Comparison of ENCODE assay signal across 8 cellular contexts in the genomic region with DNA sequence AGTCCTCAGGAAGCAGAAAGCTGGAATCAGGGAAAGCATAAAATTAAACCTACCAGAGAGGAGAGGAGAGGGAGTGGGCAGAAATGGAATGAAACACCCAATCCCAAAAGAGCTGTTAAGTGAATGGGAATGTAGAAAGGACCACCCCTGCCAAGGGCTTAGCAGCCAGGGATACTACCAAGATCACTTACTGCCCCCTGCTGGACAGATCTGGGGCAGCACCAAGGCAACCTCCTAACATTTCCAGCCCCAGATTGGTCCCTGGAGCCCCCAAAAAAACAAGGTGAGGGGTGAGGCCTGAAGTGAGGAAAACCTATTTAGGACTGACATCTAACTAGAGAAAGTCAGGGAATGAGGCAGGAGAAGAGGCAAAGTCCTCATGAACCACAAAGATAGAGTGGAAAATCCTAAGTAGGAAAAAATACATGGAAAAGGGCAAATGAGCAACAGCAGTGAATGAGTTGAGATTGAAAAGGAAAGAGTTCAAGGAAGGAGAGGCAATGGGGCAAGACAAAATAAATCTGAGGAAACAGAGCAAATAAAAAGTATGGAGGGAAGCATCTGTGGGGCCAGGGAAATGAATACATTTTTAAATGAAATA. TPM values are rescaled to one million over a fixed set of nuclear protein-coding genes. Genes with fewer than 3 reads are reported as not detected.
DNase-seq lines count a peak whose midpoint lies in the region; ATAC-seq and TF ChIP-seq lines count a peak whose summit lies in the region.

No MANE protein-coding gene starts in this region.

- H3K4me1 ChIP-seq in IMR-90 (ENCODE audit: control insufficient read depth, insufficient read depth, low read length) = no peaks in the 10 kb centered on the region
- no peaks in the 10 kb centered on the region for H3K4me1 ChIP-seq in SJSA1 (replicated peaks)
- H3K4me1 ChIP-seq in parathyroid adenoma = no peaks in the 10 kb centered on the region

- POLR2A ChIA-PET in IMR-90 (lab: Charles Lee; ENCODE audit: unreplicated experiment) = no interaction called here

- dilution Hi-C loops in IMR-90 (cut with HindIII; ENCODE audit: low sequenced_read_pairs, unreplicated experiment) = no loop called here

- H3K27ac ChIP-seq in IMR-90 (ENCODE audit: insufficient read depth, low read length) (no peak overlapping the region), SJSA1 (no peak overlapping the region), parathyroid adenoma (no peak overlapping the region)

- no peak overlapping the region for H3K4me3 Mint-ChIP-seq in type B pancreatic cell

- no peak overlapping the region for H3K23ac ChIP-seq in IMR-90 (ENCODE audit: low read depth, low read length)

- in situ Hi-C loops in IMR-90 (cut with MboI; ENCODE audit: low sequenced_read_pairs) = loop anchor here (5.0 kb wide), 1 partner anchor 84 kb away; a partner anchor contains a TSS

- CTCF ChIA-PET in IMR-90 (lab: Yijun Ruan, JAX) = interaction anchor here (0.5 to 1.9 kb wide), 8 partner anchors 11 to 83 kb away, joined by 3 to 9 read pairs (median 3); a partner anchor contains a TSS

- no peak for TF ChIP-seq POLR2A in IMR-90 (IDR thresholded peaks at IDR 0.05; ENCODE audit: low read depth, low read length)

- peak; percentile 34 for DNase-seq in DMS153 treated with DMSO at 0.1 percent for 48 hours (lab: John Stamatoyannopoulos, UW; ENCODE audit: unreplicated experiment)
- DNase-seq in IMR-90 = peak; percentile 79
- DNase-seq in SJSA1 (ENCODE audit: low read depth in 1 of 2, low spot score in 2 of 2) = peak; percentile 45 to 79
- peak; percentile 85 for DNase-seq in activated gamma-delta T cell treated with anti-CD3 and anti-CD28 coated beads, Interleukin-2, amount 50 U/mL, for 16 hours (ENCODE audit: low read depth)
- DNase-seq in germinal center (ENCODE audit: low spot score) = peak; percentile 87
- DNase-seq in type B pancreatic cell (ENCODE audit: extremely low spot score, unreplicated experiment) = peak; percentile 86

- no peak overlapping the region for H4K91ac ChIP-seq in IMR-90 (ENCODE audit: insufficient read depth, low read depth, low read length)

- H4K5ac ChIP-seq in IMR-90 (ENCODE audit: low read depth, low read length) = no peak overlapping the region

- no peak overlapping the region for H2BK20ac ChIP-seq in IMR-90 (ENCODE audit: low read depth, low read length)

- H3K18ac ChIP-seq in IMR-90 (ENCODE audit: low read depth, low read length) = no peak overlapping the region

- H3K27ac Mint-ChIP-seq in type B pancreatic cell = no peak overlapping the region

- no peak overlapping the region for H2BK120ac ChIP-seq in IMR-90 (ENCODE audit: low read depth, low read length)

- H3K79me2 ChIP-seq in parathyroid adenoma = no peaks in the 10 kb centered on the region

- TF ChIP-seq RAD21 in IMR-90 (IDR thresholded peaks at IDR 0.05; ENCODE audit: low read length) = peak; percentile 84

- no peak overlapping the region for H2BK15ac ChIP-seq in IMR-90 (ENCODE audit: low read depth, low read length)

- no peak overlapping the region for H4K8ac ChIP-seq in IMR-90 (ENCODE audit: low read depth in 2 of 2, low read length in 2 of 2)

- H3K14ac ChIP-seq in IMR-90 (replicated peaks; ENCODE audit: low read depth, low read length) = no peak overlapping the region

- H3K9me3 Mint-ChIP-seq in type B pancreatic cell = no peaks in the 10 kb centered on the region

- no peak overlapping the region for H3K56ac ChIP-seq in IMR-90 (ENCODE audit: extremely low read depth, insufficient read depth, low read length)

- H3K9ac ChIP-seq in IMR-90 (ENCODE audit: low read depth, low read length) (no peak overlapping the region), parathyroid adenoma (no peak overlapping the region)

- H3K79me1 ChIP-seq in IMR-90 (ENCODE audit: low read depth in 1 of 2, low read length in 2 of 2) = peaks cover 28 to 73% of the 10 kb centered on the region in 2 experiments; a peak in 3 of 4 replicates

- peak; percentile 90 for TF ChIP-seq CTCF in IMR-90 (conservative IDR thresholded peaks at IDR 0.05; ENCODE audit: low read depth, low read length)
- peak; percentile 87 for TF ChIP-seq CTCF in parathyroid adenoma (IDR thresholded peaks at IDR 0.05)
- TF ChIP-seq CTCF in type B pancreatic cell (conservative IDR thresholded peaks at IDR 0.05) = peak; percentile 98

- intact Hi-C loops in IMR-90 (cut with micrococcal nuclease) = loop anchor here (1.0 to 2.0 kb wide), 2 partner anchors 46 to 83 kb away; no protein-coding TSS in a partner anchor

- ATAC-seq in IMR-90 (ENCODE audit: low read depth) = peak; percentile 95
- no peak for ATAC-seq in HG02884 (IDR thresholded peaks at IDR 0.05; ENCODE audit: unreplicated experiment)

- peaks cover 64% of the 10 kb centered on the region for H3K36me3 ChIP-seq in IMR-90 (ENCODE audit: control insufficient read depth, insufficient read depth, low read length)
- H3K36me3 ChIP-seq in SJSA1 = peaks cover 87% of the 10 kb centered on the region
- no peaks in the 10 kb centered on the region for H3K36me3 ChIP-seq in parathyroid adenoma (ENCODE audit: control insufficient read depth, insufficient read depth, low read length)

- H3K9me1 ChIP-seq in IMR-90 (ENCODE audit: insufficient read depth, low read length) = peaks cover 11% of the 10 kb centered on the region; the same call in 1 of the 2 replicates

- no peaks in the 10 kb centered on the region for H3K9me3 ChIP-seq in IMR-90 (ENCODE audit: control insufficient read depth, insufficient read depth, low read length)
- no peaks in the 10 kb centered on the region for H3K9me3 ChIP-seq in SJSA1 (replicated peaks)
- H3K9me3 ChIP-seq in parathyroid adenoma (ENCODE audit: control insufficient read depth, low read length) = no peaks in the 10 kb centered on the region

- TSS peak; percentile 37 for BruUV-seq in IMR-90 (replicated peaks; lab: Mats Ljungman, UMichigan)

- H3K4me1 Mint-ChIP-seq in type B pancreatic cell (ENCODE audit: unreplicated experiment) = peaks cover 4% of the 10 kb centered on the region

- peaks cover 54% of the 10 kb centered on the region for H4K20me1 ChIP-seq in IMR-90 (ENCODE audit: insufficient read depth, low read length)

- no peak overlapping the region for H2BK5ac ChIP-seq in IMR-90 (ENCODE audit: low read depth, low read length, poor library complexity, severe bottlenecking)

- no peak overlapping the region for H3K4me2 ChIP-seq in IMR-90 (ENCODE audit: low read depth, low read length)
- H3K4me2 ChIP-seq in parathyroid adenoma (ENCODE audit: low read length) = no peak overlapping the region

- H3K27me3 Mint-ChIP-seq in type B pancreatic cell = no peaks in the 10 kb centered on the region

- H2AFZ ChIP-seq in IMR-90 (replicated peaks; ENCODE audit: low read length, poor library complexity) (no peak overlapping the region), parathyroid adenoma (no peak overlapping the region)

- H3K4ac ChIP-seq in IMR-90 (ENCODE audit: low read depth, low read length) = no peak overlapping the region

- no peak overlapping the region for H2AK9ac ChIP-seq in IMR-90 (replicated peaks; ENCODE audit: low read depth, low read length, poor library complexity)

- H3K4me3 ChIP-seq in IMR-90 (ENCODE audit: insufficient read depth, low read depth, low read length) (no peak overlapping the region), SJSA1 (no peak overlapping the region), parathyroid adenoma (ENCODE audit: low read depth, low read length) (no peak overlapping the region)

- H2AK5ac ChIP-seq in IMR-90 (ENCODE audit: low read depth, low read length) = no peak overlapping the region

- H3K27me3 ChIP-seq in IMR-90 (ENCODE audit: control insufficient read depth, insufficient read depth, low read length) (no peaks in the 10 kb centered on the region), SJSA1 (replicated peaks) (no peaks in the 10 kb centered on the region), parathyroid adenoma (ENCODE audit: control insufficient read depth, insufficient read depth, low read length) (no peaks in the 10 kb centered on the region)

- peaks cover 23% of the 10 kb centered on the region for H3K36me3 Mint-ChIP-seq in type B pancreatic cell

TF ChIP-seq in IMR-90, 13 proteins besides CTCF, POLR2A, EP300 and RAD21 (continues in another document):
- TF ChIP-seq CEBPB (IDR thresholded peaks at IDR 0.05; ENCODE audit: low read depth, low read length) (no peak), SMC3 (IDR thresholded peaks at IDR 0.05; ENCODE audit: low read depth, low read length) (peak; percentile 80)

RNA-seq across cellular contexts. Expression of a gene that starts 11.2 kb away (rescaled TPM):
- total RNA-seq in IMR-90 (2012; rRNA removed) (4.7 and 5.0 TPM in 2 replicates), type B pancreatic cell (ENCODE audit: low replicate concordance) (44.6 and 56.3 TPM in 2 replicates)
- 40.0 and 44.1 TPM in 2 replicates for polyA plus RNA-seq in IMR-90 (2012; rRNA removed)
- 24.1 and 44.7 TPM in 2 replicates for polyA plus RNA-seq in IMR-90 (2012; cell fraction: cytosol; rRNA removed)
- polyA plus RNA-seq in IMR-90 (2012; cell fraction: nucleus; rRNA removed; ENCODE audit: low replicate concordance) = 111 and 137 TPM in 2 replicates
- 6.0 and 9.9 TPM in 2 replicates for total RNA-seq in SJSA1 (2014; rRNA removed; shearing (Covaris generic))

RNA-seq across cellular contexts. Expression of a gene that starts 20.8 kb away (rescaled TPM):
- total RNA-seq in IMR-90 (2012; rRNA removed) (97.7 and 103 TPM in 2 replicates), type B pancreatic cell (ENCODE audit: low replicate concordance) (161 and 168 TPM in 2 replicates)
- polyA plus RNA-seq in IMR-90 (2012; rRNA removed) = 198 and 222 TPM in 2 replicates
- 112 and 114 TPM in 2 replicates for polyA plus RNA-seq in IMR-90 (2012; cell fraction: cytosol; rRNA removed)
- 92.4 and 160 TPM in 2 replicates for polyA plus RNA-seq in IMR-90 (2012; cell fraction: nucleus; rRNA removed; ENCODE audit: low replicate concordance)
- 57.7 and 64.5 TPM in 2 replicates for total RNA-seq in SJSA1 (2014; rRNA removed; shearing (Covaris generic))

RNA-seq across cellular contexts. Expression of a gene that starts 35.1 kb away (rescaled TPM):
- under 0.01 TPM in 2 replicates for total RNA-seq in IMR-90 (2012; rRNA removed)
- 0.26 and 0.53 TPM in 2 replicates for polyA plus RNA-seq in IMR-90 (2012; rRNA removed)
- 0.37 and 0.53 TPM in 2 replicates for polyA plus RNA-seq in IMR-90 (2012; cell fraction: cytosol; rRNA removed)
- polyA plus RNA-seq in IMR-90 (2012; cell fraction: nucleus; rRNA removed; ENCODE audit: low replicate concordance) = 1.4 and 1.9 TPM in 2 replicates
- 0.13 TPM in 1 of 2 replicates, not detected in the other for total RNA-seq in SJSA1 (2014; rRNA removed; shearing (Covaris generic))
- total RNA-seq in type B pancreatic cell (ENCODE audit: low replicate concordance) = 6.2 and 6.3 TPM in 2 replicates

RNA-seq across cellular contexts. Expression of a gene that starts 41.6 kb away (rescaled TPM):
- total RNA-seq in IMR-90 (2012; rRNA removed) = not detected in 2 replicates
- not detected in 2 replicates for polyA plus RNA-seq in IMR-90 (2012; rRNA removed)
- polyA plus RNA-seq in IMR-90 (2012; cell fraction: cytosol; rRNA removed) = not detected in 2 replicates
- polyA plus RNA-seq in IMR-90 (2012; cell fraction: nucleus; rRNA removed; ENCODE audit: low replicate concordance) = 0.08 TPM in 1 of 2 replicates, not detected in the other
- total RNA-seq in SJSA1 (2014; rRNA removed; shearing (Covaris generic)) = not detected in 2 replicates
- 28.9 TPM in 1 of 2 replicates, not detected in the other for total RNA-seq in type B pancreatic cell (ENCODE audit: low replicate concordance)

Comparison
In these comparisons a context has a peak if more than half of its experiments do, and no peak if none do; other contexts are left out.
1. DNase-seq: peak in every context shown above with its lines; median percentile 87 in germinal center; 86 in type B pancreatic cell; 85 in activated gamma-delta T cell treated with anti-CD3 and anti-CD28 coated beads, Interleukin-2, amount 50 U/mL, for 16 hours; 79 in IMR-90; 62 in SJSA1; 34 in DMS153 treated with DMSO at 0.1 percent for 48 hours.